12 cellular contexts compared by ENCODE assay signal in genomic region chr14:22024117-22024516, GRCh38.
DNase-seq lines count a peak whose midpoint lies in the region; ATAC-seq and TF ChIP-seq lines count a peak whose summit lies in the region.
"Had no signal": no experiment of that assay in that cellular context is flagged by ENCODE, and none has a peak within 500 bp of the region (broad histone marks: within the 10 kb centered on the region; RNA-seq: fewer than 3 reads in every experiment).

No MANE protein-coding gene starts in this region.

- no peaks in the 10 kb centered on the region for H3K9me3 ChIP-seq in neural progenitor cell (ENCODE audit: low read depth)
- no peaks in the 10 kb centered on the region for H3K9me3 ChIP-seq in CD8-positive, alpha-beta T cell (ENCODE audit: low read length)
- H3K9me3 ChIP-seq in T-helper 17 cell (ENCODE audit: control insufficient read depth, low read length, poor library complexity, severe bottlenecking) = no peaks in the 10 kb centered on the region
- H3K9me3 ChIP-seq: BLaER1 treated with 17β-estradiol and CSF1 and Interleukin-3, amounts not matched to agents 10 nM and 100 nM had no signal

- no peak overlapping the region for H3K4me3 Mint-ChIP-seq in endothelial cell (ENCODE audit: unreplicated experiment)
- H3K4me3 Mint-ChIP-seq in neural progenitor cell = peak overlapping the region; percentile 0
- no peak overlapping the region for H3K4me3 Mint-ChIP-seq in CD8-positive, alpha-beta T cell
- H3K4me3 Mint-ChIP-seq in osteocyte (ENCODE audit: unreplicated experiment) = no peak overlapping the region
- no peak overlapping the region for H3K4me3 Mint-ChIP-seq in T-helper 17 cell
- H3K4me3 Mint-ChIP-seq: CD4-positive, alpha-beta T cell had no signal

- no peak overlapping the region for H3K4me3 ChIP-seq in neural progenitor cell
- H3K4me3 ChIP-seq in CD8-positive, alpha-beta T cell (ENCODE audit: low read depth, low read length) = no peak overlapping the region
- H3K4me3 ChIP-seq: BLaER1 treated with 17β-estradiol and CSF1 and Interleukin-3, amounts not matched to agents 10 nM and 100 nM; GM23248 had no signal

- H4K20me1 ChIP-seq in neural progenitor cell (ENCODE audit: low read depth) = no peaks in the 10 kb centered on the region
- H4K20me1 ChIP-seq: BLaER1 treated with 17β-estradiol and CSF1 and Interleukin-3, amounts not matched to agents 10 nM and 100 nM had no signal

- H3K27ac Mint-ChIP-seq in endothelial cell (ENCODE audit: unreplicated experiment) (peak overlapping the region; percentile 9), neural progenitor cell (peak overlapping the region; percentile 65), osteocyte (ENCODE audit: unreplicated experiment) (no peak overlapping the region), T-helper 17 cell (no peak overlapping the region)
- no peak overlapping the region for H3K27ac Mint-ChIP-seq in CD8-positive, alpha-beta T cell
- H3K27ac Mint-ChIP-seq: CD4-positive, alpha-beta T cell had no signal

- H3K27me3 ChIP-seq in neural progenitor cell = no peaks in the 10 kb centered on the region
- no peaks in the 10 kb centered on the region for H3K27me3 ChIP-seq in CD8-positive, alpha-beta T cell (ENCODE audit: insufficient read depth, low read length)

- CTCF ChIA-PET in CD8-positive, alpha-beta T cell (lab: Charles Lee) = no interaction called here

- POLR2A ChIA-PET in CD8-positive, alpha-beta T cell (lab: Charles Lee) = no interaction called here

- DNase-seq in DMS53 (lab: John Stamatoyannopoulos, UW) (peak; percentile 79), NCI-H774 (lab: John Stamatoyannopoulos, UW) (peak; percentile 5), endothelial cell (ENCODE audit: low spot score) (no peak), neural progenitor cell (ENCODE audit: low spot score) (peak; percentile 69), osteocyte (ENCODE audit: extremely low spot score, unreplicated experiment) (no peak), T-helper 17 cell (no peak)
- no peak for DNase-seq in CD8-positive, alpha-beta T cell
- DNase-seq: ACHN; CD4-positive, alpha-beta T cell; GM23248 had no signal

- H3K9ac ChIP-seq in neural progenitor cell = no peak overlapping the region
- H3K9ac ChIP-seq: BLaER1 treated with 17β-estradiol and CSF1 and Interleukin-3, amounts not matched to agents 10 nM and 100 nM; GM23248 had no signal

- H3K79me2 ChIP-seq in neural progenitor cell (ENCODE audit: low read depth) = no peaks in the 10 kb centered on the region

- H3K9me3 Mint-ChIP-seq in endothelial cell (ENCODE audit: unreplicated experiment) (no peaks in the 10 kb centered on the region), neural progenitor cell (no peaks in the 10 kb centered on the region), osteocyte (ENCODE audit: unreplicated experiment) (no peaks in the 10 kb centered on the region)
- no peaks in the 10 kb centered on the region for H3K9me3 Mint-ChIP-seq in CD8-positive, alpha-beta T cell
- H3K9me3 Mint-ChIP-seq: CD4-positive, alpha-beta T cell had no signal

- no peaks in the 10 kb centered on the region for H3K27me3 Mint-ChIP-seq in endothelial cell (ENCODE audit: unreplicated experiment)
- H3K27me3 Mint-ChIP-seq in neural progenitor cell (ENCODE audit: insufficient read depth, low read depth) = no peaks in the 10 kb centered on the region
- H3K27me3 Mint-ChIP-seq in CD8-positive, alpha-beta T cell (ENCODE audit: low read depth) = peaks cover 3% of the 10 kb centered on the region
- peaks cover 10% of the 10 kb centered on the region for H3K27me3 Mint-ChIP-seq in osteocyte (ENCODE audit: unreplicated experiment)
- peaks cover 5% of the 10 kb centered on the region for H3K27me3 Mint-ChIP-seq in T-helper 17 cell
- H3K27me3 Mint-ChIP-seq: CD4-positive, alpha-beta T cell had no signal

- intact Hi-C loops in CD8-positive, alpha-beta T cell (cut with DNase I, micrococcal nuclease) = no loop called here

- H3K27ac ChIP-seq in neural progenitor cell = peak overlapping the region; percentile 42
- H3K27ac ChIP-seq in CD8-positive, alpha-beta T cell (ENCODE audit: low read depth, low read length) = no peak overlapping the region
- H3K27ac ChIP-seq: BLaER1 treated with 17β-estradiol and CSF1 and Interleukin-3, amounts not matched to agents 10 nM and 100 nM; GM23248 had no signal

- H3K4me2 ChIP-seq in neural progenitor cell = peak overlapping the region; percentile 50
- H3K4me2 ChIP-seq: BLaER1 treated with 17β-estradiol and CSF1 and Interleukin-3, amounts not matched to agents 10 nM and 100 nM had no signal

- H2AFZ ChIP-seq in neural progenitor cell (replicated peaks) = no peak overlapping the region
- H2AFZ ChIP-seq: GM23248 had no signal

- no peaks in the 10 kb centered on the region for H3K36me3 ChIP-seq in neural progenitor cell
- no peaks in the 10 kb centered on the region for H3K36me3 ChIP-seq in CD8-positive, alpha-beta T cell (ENCODE audit: insufficient read depth, low read length)
- H3K36me3 ChIP-seq: BLaER1 treated with 17β-estradiol and CSF1 and Interleukin-3, amounts not matched to agents 10 nM and 100 nM had no signal

- H3F3A ChIP-seq in neural progenitor cell (ENCODE audit: low read depth) = no peaks in the 10 kb centered on the region

- no peak for ATAC-seq in CD8-positive, alpha-beta T cell
- ATAC-seq in T-helper 17 cell = no peak
- ATAC-seq: HCT116 had no signal

- peaks cover 15% of the 10 kb centered on the region for H3K4me1 ChIP-seq in neural progenitor cell
- H3K4me1 ChIP-seq in CD8-positive, alpha-beta T cell (ENCODE audit: insufficient read depth, low read length) = no peaks in the 10 kb centered on the region
- H3K4me1 ChIP-seq: BLaER1 treated with 17β-estradiol and CSF1 and Interleukin-3, amounts not matched to agents 10 nM and 100 nM had no signal

- H3K36me3 Mint-ChIP-seq in endothelial cell (ENCODE audit: low read depth, unreplicated experiment) (no peaks in the 10 kb centered on the region), neural progenitor cell (no peaks in the 10 kb centered on the region), osteocyte (ENCODE audit: unreplicated experiment) (no peaks in the 10 kb centered on the region), T-helper 17 cell (ENCODE audit: low read depth) (no peaks in the 10 kb centered on the region)
- H3K36me3 Mint-ChIP-seq in CD8-positive, alpha-beta T cell = no peaks in the 10 kb centered on the region

- H3K4me1 Mint-ChIP-seq in endothelial cell (ENCODE audit: unreplicated experiment) (no peaks in the 10 kb centered on the region), neural progenitor cell (peaks cover 22% of the 10 kb centered on the region), osteocyte (ENCODE audit: unreplicated experiment) (no peaks in the 10 kb centered on the region), T-helper 17 cell (peaks cover 2% of the 10 kb centered on the region)
- H3K4me1 Mint-ChIP-seq in CD8-positive, alpha-beta T cell (ENCODE audit: low read depth) = peaks cover 6% of the 10 kb centered on the region

- TF ChIP-seq CTCF in endothelial cell (IDR thresholded peaks at IDR 0.05; ENCODE audit: unreplicated experiment) (no peak), neural progenitor cell (IDR thresholded peaks at IDR 0.05) (no peak), osteocyte (IDR thresholded peaks at IDR 0.05) (no peak)
- no peak for TF ChIP-seq CTCF in CD8-positive, alpha-beta T cell (IDR thresholded peaks at IDR 0.05)

Comparison
In these comparisons a context has a peak if more than half of its experiments do, and no peak if none do; other contexts are left out.
1. DNase-seq: peak in DMS53 (single experiment), NCI-H774 (single experiment) and neural progenitor cell (single experiment); none in endothelial cell (single experiment), CD8-positive, alpha-beta T cell (0 of 7), osteocyte (single experiment) and T-helper 17 cell (0 of 3).
2. H3K27ac Mint-ChIP-seq: peak in endothelial cell (single experiment) and neural progenitor cell (single experiment); none in CD8-positive, alpha-beta T cell (single experiment), osteocyte (single experiment) and T-helper 17 cell (single experiment).